Comparison of ENCODE assay signal across 9 cellular contexts in genomic region chr9:27367175-27367798, GRCh38.
A peak's percentile ranks its signal among the peaks of the same experiment; 100 is the strongest.
DNase-seq lines count a peak whose midpoint lies in the region; ATAC-seq and TF ChIP-seq lines count a peak whose summit lies in the region.
"Had no signal": no experiment of that assay in that cellular context is flagged by ENCODE, and none has a peak within 500 bp of the region (broad histone marks: within the 10 kb centered on the region; RNA-seq: fewer than 3 reads in every experiment).

No MANE protein-coding gene starts in this region.

- H3K4me3 Mint-ChIP-seq in GM23338 (no peak overlapping the region), IgD-negative memory B cell (peak overlapping the region; percentile 64 to 91 (median 77))

- H3K36me3 ChIP-seq in GM23338 (ENCODE audit: insufficient read depth) (no peaks in the 10 kb centered on the region), ovary (no peaks in the 10 kb centered on the region), right lobe of liver (no peaks in the 10 kb centered on the region)

- H3K4me2 ChIP-seq in GM23338, result peak overlapping the region; percentile 68

- no peak for TF ChIP-seq EP300 in ovary (IDR thresholded peaks at IDR 0.05)

- H3F3A ChIP-seq in GM23338 (replicated peaks; ENCODE audit: low read depth), result no peaks in the 10 kb centered on the region

- H3K9me3 Mint-ChIP-seq in GM23338, result no peaks in the 10 kb centered on the region
- no peaks in the 10 kb centered on the region for H3K9me3 Mint-ChIP-seq in IgD-negative memory B cell

- ATAC-seq in GM18909 (IDR thresholded peaks at IDR 0.05; ENCODE audit: poor library complexity, unreplicated experiment) (peak; percentile 76), GM23338 (peak; percentile 23), right lobe of liver (no peak)

- peaks cover 77% of the 10 kb centered on the region for H3K4me1 Mint-ChIP-seq in GM23338
- peaks cover 47 to 59% (median 52%) of the 10 kb centered on the region in 3 donors for H3K4me1 Mint-ChIP-seq in IgD-negative memory B cell

- no peak for TF ChIP-seq POLR2A in ovary (IDR thresholded peaks at IDR 0.05)
- TF ChIP-seq POLR2A in right lobe of liver (IDR thresholded peaks at IDR 0.05), result no peak

- no peaks in the 10 kb centered on the region for H3K79me2 ChIP-seq in GM23338 (replicated peaks; ENCODE audit: insufficient read depth)

- DNase-seq in GM23338 (ENCODE audit: low spot score) (peak; percentile 53), ovary (no peak), 8988T (no peak), NCI-H2107 (lab: John Stamatoyannopoulos, UW) (no peak), right lobe of liver (no peak), NCI-H510A treated with DMSO at 0.1 percent for 48 hours (lab: John Stamatoyannopoulos, UW) (no peak)

- H4K20me1 ChIP-seq in GM23338 (replicated peaks; ENCODE audit: insufficient read depth), result no peaks in the 10 kb centered on the region

- H3K4me3 ChIP-seq in GM23338, result no peak overlapping the region
- no peak overlapping the region for H3K4me3 ChIP-seq in ovary
- H3K4me3 ChIP-seq in right lobe of liver, result no peak overlapping the region
- H3K4me3 ChIP-seq: lung had no signal

- H3K27ac Mint-ChIP-seq in GM23338 (peak overlapping the region; percentile 52), IgD-negative memory B cell (peak overlapping the region; percentile 10 to 40 (median 16))

- peaks cover 8% of the 10 kb centered on the region for H3K9me2 ChIP-seq in GM23338 (ENCODE audit: insufficient read depth)

- TF ChIP-seq CTCF in GM23338 (conservative IDR thresholded peaks at IDR 0.05; ENCODE audit: low read depth in 2 of 2), result no peak
- no peak for TF ChIP-seq CTCF in ovary (IDR thresholded peaks at IDR 0.05)
- TF ChIP-seq CTCF in right lobe of liver (IDR thresholded peaks at IDR 0.05), result no peak

- H2AFZ ChIP-seq in GM23338, result no peak overlapping the region

- no peak overlapping the region for H3K27ac ChIP-seq in GM23338 (ENCODE audit: low read depth)
- peak overlapping the region; percentile 71 to 84 for H3K27ac ChIP-seq in ovary
- H3K27ac ChIP-seq in right lobe of liver, result no peak overlapping the region

- H3K9me3 ChIP-seq in ovary (no peaks in the 10 kb centered on the region), right lobe of liver (no peaks in the 10 kb centered on the region)

- intact Hi-C loops in ovary (cut with DNase I), result loop anchor here in 3 of 4 donors (10.0 kb wide), 2 partner anchors 108 to 158 kb away; partner anchors contain the start of genes IFNK (in 2 of the 3) and MOB3B (in 2 of the 3)
- intact Hi-C loops in right lobe of liver (cut with DNase I), result no loop called here

- H3K27me3 ChIP-seq in GM23338 (ENCODE audit: insufficient read depth) (no peaks in the 10 kb centered on the region), ovary (no peaks in the 10 kb centered on the region), right lobe of liver (no peaks in the 10 kb centered on the region)

- H3K27me3 Mint-ChIP-seq in GM23338 (ENCODE audit: insufficient read depth, low read depth, poor library complexity) (peaks cover 14% of the 10 kb centered on the region), IgD-negative memory B cell (peaks cover 1% of the 10 kb centered on the region)

- 32 to 47% (median 39%) methylated on average over 6 of the region's 6 CpGs for WGBS in ovary, 3 donors
- 79% methylated on average over 5 of the region's 6 CpGs for WGBS in right lobe of liver (ENCODE audit: insufficient coverage, low coverage, low lambda C conversion rate, missing lambda C conversion rate)

- H3K4me1 ChIP-seq in GM23338 (ENCODE audit: insufficient read depth) (peaks cover 68% of the 10 kb centered on the region), ovary (ENCODE audit: insufficient read depth) (peaks cover 36% of the 10 kb centered on the region), right lobe of liver (peaks cover 0 to 6% (median 0%) of the 10 kb centered on the region in 4 donors)

- H3K36me3 Mint-ChIP-seq in GM23338 (ENCODE audit: low read depth) (0 out of 3 replicates have a peak, but pooled peaks cover 6% of the 10 kb centered on the region), IgD-negative memory B cell (peaks cover 6% of the 10 kb centered on the region)

TF ChIP-seq in GM23338, 12 proteins besides CTCF, POLR2A, EP300 and RAD21 (continues in another document):
- TF ChIP-seq EZH2phosphoT487 (IDR thresholded peaks at IDR 0.05; ENCODE audit: unreplicated experiment) (no peak), POLR2AphosphoS5 (IDR thresholded peaks at IDR 0.05; ENCODE audit: low read depth) (no peak), ZNF114 (CRISPR knock-in tag; IDR thresholded peaks at IDR 0.05) (no peak), ETS1 (IDR thresholded peaks at IDR 0.05) (no peak), ZNF331 (CRISPR knock-in tag; IDR thresholded peaks at IDR 0.05; ENCODE audit: low read depth) (no peak), REST (IDR thresholded peaks at IDR 0.05; ENCODE audit: unreplicated experiment) (no peak), EZH2 (IDR thresholded peaks at IDR 0.05; ENCODE audit: low read depth, unreplicated experiment) (no peak), NANOG (IDR thresholded peaks at IDR 0.05; ENCODE audit: borderline replicate concordance) (no peak), JUNB (IDR thresholded peaks at IDR 0.05; ENCODE audit: unreplicated experiment) (no peak)

Comparison
In these comparisons a context has a peak if more than half of its experiments do, and no peak if none do; other contexts are left out.
1. ATAC-seq: peak in GM18909 (single experiment) and GM23338 (single experiment); none in right lobe of liver (0 of 4).
2. H3K27ac ChIP-seq: peak in ovary (2 of 2); none in GM23338 (single experiment) and right lobe of liver (0 of 3).
3. intact Hi-C loops: an anchor here in ovary (10.0 kb wide); none called in right lobe of liver.